9 cellular contexts compared by ENCODE assay signal in genomic region chr9:37187713-37188439, GRCh38.
A peak's percentile ranks its signal among the peaks of the same experiment; 100 is the strongest.
DNase-seq lines count a peak whose midpoint lies in the region; ATAC-seq, FAIRE-seq and TF ChIP-seq lines count a peak whose summit lies in the region.
"Had no signal": no experiment of that assay in that cellular context is flagged by ENCODE, and none has a peak within 500 bp of the region (broad histone marks: within the 10 kb centered on the region; RNA-seq: fewer than 3 reads in every experiment).

No MANE protein-coding gene starts in this region.

- H3K4me3 Mint-ChIP-seq in astrocyte (ENCODE audit: unreplicated experiment): no peak overlapping the region

- no peak overlapping the region for H3K14ac ChIP-seq in trophoblast cell (ENCODE audit: low read length)

- H3K4me1 Mint-ChIP-seq in astrocyte (ENCODE audit: low read depth, unreplicated experiment): peaks cover 12% of the 10 kb centered on the region

- peaks cover 14% of the 10 kb centered on the region for H4K20me1 ChIP-seq in astrocyte (ENCODE audit: insufficient read depth, low read length)

- H3K4me3 ChIP-seq in GM06990 (replicated peaks; ENCODE audit: low read depth, low read length) (peak overlapping the region; percentile 53), astrocyte (ENCODE audit: insufficient read depth, low read depth, low read length) (no peak overlapping the region), trophoblast cell (ENCODE audit: low read depth, low read length) (no peak overlapping the region), gastrocnemius medialis (no peak overlapping the region)

- no peak overlapping the region for H3K4ac ChIP-seq in trophoblast cell (ENCODE audit: low read depth, low read length)

- H3K4me2 ChIP-seq in astrocyte (ENCODE audit: low read length): peak overlapping the region; percentile 32
- H3K4me2 ChIP-seq in trophoblast cell (ENCODE audit: low read length): no peak overlapping the region

- H3K9me3 ChIP-seq in astrocyte (ENCODE audit: insufficient read depth, low read depth, low read length) (no peaks in the 10 kb centered on the region), trophoblast cell (ENCODE audit: insufficient read depth, low read depth, low read length) (no peaks in the 10 kb centered on the region), gastrocnemius medialis (no peaks in the 10 kb centered on the region)

- H2BK5ac ChIP-seq in trophoblast cell (ENCODE audit: low read depth, low read length, poor library complexity): no peak overlapping the region

- no peak overlapping the region for H4K91ac ChIP-seq in trophoblast cell (ENCODE audit: low read depth, low read length)

- H3K27ac Mint-ChIP-seq in astrocyte (ENCODE audit: unreplicated experiment): no peak overlapping the region

- no peak overlapping the region for H3K18ac ChIP-seq in trophoblast cell (ENCODE audit: low read length)

- H3K27me3 Mint-ChIP-seq in astrocyte (ENCODE audit: low read depth, unreplicated experiment): no peaks in the 10 kb centered on the region

- no peaks in the 10 kb centered on the region for H3K9me3 Mint-ChIP-seq in astrocyte (ENCODE audit: unreplicated experiment)

- H3K4me1 ChIP-seq in astrocyte (ENCODE audit: insufficient read depth, low read length) (no peaks in the 10 kb centered on the region), trophoblast cell (ENCODE audit: control insufficient read depth in 1 of 2, insufficient read depth in 2 of 2, low read length in 2 of 2) (no peaks in the 10 kb centered on the region), gastrocnemius medialis (no peaks in the 10 kb centered on the region)

- H3K27me3 ChIP-seq in GM06990 (replicated peaks; ENCODE audit: control insufficient read depth, insufficient read depth, low read length) (no peaks in the 10 kb centered on the region), astrocyte (ENCODE audit: insufficient read depth, low read length) (no peaks in the 10 kb centered on the region), trophoblast cell (ENCODE audit: insufficient read depth, low read length) (no peaks in the 10 kb centered on the region), gastrocnemius medialis (no peaks in the 10 kb centered on the region)

- TF ChIP-seq POLR2A in gastrocnemius medialis (IDR thresholded peaks at IDR 0.05): no peak

- in situ Hi-C loops in gastrocnemius medialis (cut with MboI; ENCODE audit: low sequenced_read_pairs in 4 of 4): no loop called here

- WGBS in trophoblast cell (ENCODE audit: extremely low coverage, insufficient coverage, insufficient read length): no CpG with 5 or more reads among the region's 5 CpGs

- H4K8ac ChIP-seq in trophoblast cell (ENCODE audit: low read depth, low read length): no peak overlapping the region

- H3K9ac ChIP-seq in astrocyte (ENCODE audit: low read length) (no peak overlapping the region), trophoblast cell (ENCODE audit: low read length) (no peak overlapping the region)

- H3K27ac ChIP-seq in astrocyte (ENCODE audit: low read depth, low read length) (no peak overlapping the region), trophoblast cell (ENCODE audit: low read depth, low read length) (no peak overlapping the region), gastrocnemius medialis (no peak overlapping the region)

- no peak overlapping the region for H3K23ac ChIP-seq in trophoblast cell (ENCODE audit: low read length)

- H2BK120ac ChIP-seq in trophoblast cell (ENCODE audit: insufficient read depth, low read length, poor library complexity): no peak overlapping the region

- H2AFZ ChIP-seq in astrocyte (ENCODE audit: low read depth, low read length) (no peak overlapping the region), trophoblast cell (ENCODE audit: insufficient read depth, low read length, poor library complexity) (no peak overlapping the region)

- intact Hi-C loops in gastrocnemius medialis (cut with DNase I; ENCODE audit: low total_unique reads): no loop called here

- no peak overlapping the region for H4K12ac ChIP-seq in trophoblast cell (ENCODE audit: low read depth, low read length)

- TF ChIP-seq CTCF in GM06990 (IDR thresholded peaks at IDR 0.05; ENCODE audit: insufficient read depth, low read length, poor library complexity, severe bottlenecking) (no peak), astrocyte (IDR thresholded peaks at IDR 0.05; ENCODE audit: insufficient read depth, low read depth, low read length) (no peak), gastrocnemius medialis (IDR thresholded peaks at IDR 0.05 in 4 of 5, conservative IDR thresholded peaks at IDR 0.05 in 1 of 5) (no peak)

- peaks cover 11% of the 10 kb centered on the region for H3K79me2 ChIP-seq in astrocyte (ENCODE audit: insufficient read depth, low read length)
- no peaks in the 10 kb centered on the region for H3K79me2 ChIP-seq in trophoblast cell (ENCODE audit: control insufficient read depth, insufficient read depth, low read length, poor library complexity)

- ATAC-seq in GM19467 (IDR thresholded peaks at IDR 0.05; ENCODE audit: unreplicated experiment): peak; percentile 56
- ATAC-seq in HG03439 (IDR thresholded peaks at IDR 0.05; ENCODE audit: unreplicated experiment): peak; percentile 64
- no peak for ATAC-seq in gastrocnemius medialis

- DNase-seq in GM06990 (ENCODE audit: extremely low read depth, insufficient read length): peak; percentile 74
- DNase-seq in astrocyte (ENCODE audit: low read depth): no peak
- no peak for DNase-seq in NCI-H345 (lab: John Stamatoyannopoulos, UW)
- no peak for DNase-seq in trophoblast cell
- DNase-seq in NCI-H1105 treated with DMSO at 0.1 percent for 48 hours (lab: John Stamatoyannopoulos, UW): no peak
- DNase-seq in gastrocnemius medialis: no peak
- DNase-seq: hippocampal formation had no signal

- peaks cover 5% of the 10 kb centered on the region for H3K36me3 Mint-ChIP-seq in astrocyte (ENCODE audit: low read depth, unreplicated experiment)

- no peak overlapping the region for H2AK5ac ChIP-seq in trophoblast cell (ENCODE audit: low read length)

- no peak for FAIRE-seq in astrocyte (lab: Jason Lieb, UNC)

- H3K79me1 ChIP-seq in trophoblast cell (ENCODE audit: low read length): no peaks in the 10 kb centered on the region

- H3K36me3 ChIP-seq in GM06990 (ENCODE audit: control insufficient read depth, insufficient read depth, low read length) (no peaks in the 10 kb centered on the region), astrocyte (ENCODE audit: insufficient read depth, low read length) (no peaks in the 10 kb centered on the region), trophoblast cell (ENCODE audit: control insufficient read depth in 1 of 2, insufficient read depth in 2 of 2, low read length in 2 of 2) (peaks cover 2 to 3% of the 10 kb centered on the region in 2 experiments), gastrocnemius medialis (no peaks in the 10 kb centered on the region)

- H2BK12ac ChIP-seq in trophoblast cell (ENCODE audit: low read length): no peak overlapping the region

Comparison
In these comparisons a context has a peak if more than half of its experiments do, and no peak if none do; other contexts are left out.
1. ATAC-seq: peak in GM19467 (single experiment) and HG03439 (single experiment); none in gastrocnemius medialis (0 of 2).